2 cellular contexts compared by ENCODE assay signal in the genomic region with DNA sequence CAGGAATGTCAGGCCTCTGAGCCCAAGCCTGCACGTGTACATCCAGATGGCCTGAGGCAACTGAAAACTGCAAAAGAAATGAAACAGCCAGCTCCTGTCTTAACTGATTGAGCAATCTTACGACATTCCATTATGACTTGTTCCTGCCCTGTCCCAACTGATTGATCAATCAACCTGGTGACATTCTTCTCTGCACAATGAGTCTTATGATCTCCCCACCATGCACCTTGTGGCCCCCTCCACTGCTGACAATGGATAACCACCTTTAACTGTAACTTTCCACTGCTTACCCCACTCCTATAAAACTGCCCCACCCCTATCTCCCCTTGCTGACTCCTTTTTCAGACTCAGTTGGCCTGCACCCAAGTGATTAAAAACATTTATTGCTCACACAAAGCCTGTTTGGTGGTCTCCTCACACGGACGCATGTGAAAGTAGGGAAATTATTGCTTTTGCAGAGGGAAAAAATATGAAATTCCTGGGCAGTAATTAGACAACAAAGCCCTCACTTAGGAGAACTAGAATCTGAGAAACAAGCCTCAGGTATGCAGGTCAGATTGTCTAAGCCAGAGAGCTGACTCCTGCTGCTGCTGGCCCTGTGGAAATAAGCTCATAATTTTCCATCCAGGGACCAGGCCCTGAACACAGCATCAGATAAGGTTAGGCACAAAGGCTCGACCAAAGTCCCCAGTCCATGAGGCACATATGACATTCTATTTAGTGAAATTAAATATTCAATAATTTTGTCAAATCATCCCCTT.
TF ChIP-seq lines count a peak whose summit lies in the region.

No MANE protein-coding gene starts in this region.

TF ChIP-seq in HCT116, 20 proteins besides CTCF, POLR2A, EP300 and RAD21:
- TF ChIP-seq ZNF274 (IDR thresholded peaks at IDR 0.05; ENCODE audit: low read depth, low read length) = no peak
- TF ChIP-seq JUND (IDR thresholded peaks at IDR 0.05) = no peak
- TF ChIP-seq, protein P1, sequence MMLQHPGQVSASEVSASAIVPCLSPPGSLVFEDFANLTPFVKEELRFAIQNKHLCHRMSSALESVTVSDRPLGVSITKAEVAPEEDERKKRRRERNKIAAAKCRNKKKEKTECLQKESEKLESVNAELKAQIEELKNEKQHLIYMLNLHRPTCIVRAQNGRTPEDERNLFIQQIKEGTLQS (IDR thresholded peaks at IDR 0.05) = no peak
- no peak for TF ChIP-seq SRF (IDR thresholded peaks at IDR 0.05; ENCODE audit: low read depth)
- TF ChIP-seq CEBPB (IDR thresholded peaks at IDR 0.05; ENCODE audit: low read depth) = peak; percentile 39
- no peak for TF ChIP-seq EZH2phosphoT487 (IDR thresholded peaks at IDR 0.05; ENCODE audit: borderline replicate concordance)

TF ChIP-seq in WTC11, 78 proteins besides CTCF, POLR2A, EP300 and RAD21 (continued from another document):
- TF ChIP-seq, protein P2, sequence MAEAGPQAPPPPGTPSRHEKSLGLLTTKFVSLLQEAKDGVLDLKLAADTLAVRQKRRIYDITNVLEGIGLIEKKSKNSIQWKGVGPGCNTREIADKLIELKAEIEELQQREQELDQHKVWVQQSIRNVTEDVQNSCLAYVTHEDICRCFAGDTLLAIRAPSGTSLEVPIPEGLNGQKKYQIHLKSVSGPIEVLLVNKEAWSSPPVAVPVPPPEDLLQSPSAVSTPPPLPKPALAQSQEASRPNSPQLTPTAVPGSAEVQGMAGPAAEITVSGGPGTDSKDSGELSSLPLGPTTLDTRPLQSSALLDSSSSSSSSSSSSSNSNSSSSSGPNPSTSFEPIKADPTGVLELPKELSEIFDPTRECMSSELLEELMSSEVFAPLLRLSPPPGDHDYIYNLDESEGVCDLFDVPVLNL (CRISPR knock-in tag; IDR thresholded peaks at IDR 0.05; ENCODE audit: borderline replicate concordance, low read depth) = no peak
